In the genomic region with DNA sequence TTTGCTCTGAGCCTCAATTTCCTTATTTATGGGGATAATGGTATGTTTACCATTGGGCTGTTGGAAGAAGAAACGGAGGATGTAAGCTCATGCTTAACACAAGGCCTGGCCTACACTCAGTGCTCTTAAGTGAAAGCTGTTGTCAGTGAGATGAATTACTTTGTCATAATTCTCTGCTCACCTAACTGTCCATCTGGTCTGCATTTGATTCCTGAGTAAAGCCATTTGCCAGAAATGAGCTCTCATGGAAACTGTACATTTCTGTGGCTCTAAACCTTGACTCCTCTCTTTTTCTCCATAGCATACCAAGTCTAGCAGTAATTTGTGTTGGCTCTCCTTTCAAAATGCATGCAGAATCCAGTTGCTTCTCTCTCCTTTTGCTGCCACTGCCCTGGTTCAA, we compare ENCODE assay signal across 35 cellular contexts.
"Had no signal": no experiment of that assay in that cellular context is flagged by ENCODE, and none has a peak within 500 bp of the region (broad histone marks: within the 10 kb centered on the region; RNA-seq: fewer than 3 reads in every experiment).

No MANE protein-coding gene starts in this region.

- H3K36me3 Mint-ChIP-seq: activated CD8-positive, alpha-beta memory T cell treated with anti-CD3 and anti-CD28 coated beads, Interleukin-2, amount 10 ng/mL, durations not matched to agents 7 days and 5 days; activated naive CD8-positive, alpha-beta T cell treated with anti-CD3 and anti-CD28 coated beads, Interleukin-2, amount 10 ng/mL, durations not matched to agents 7 days and 5 days; IgD-negative memory B cell had no signal

- H3K27me3 ChIP-seq: ascending aorta, body of pancreas, breast epithelium had no signal

- H3K27ac Mint-ChIP-seq: activated CD4-positive, alpha-beta memory T cell treated with anti-CD3 and anti-CD28 coated beads, Interleukin-2, amount 10 ng/mL, durations not matched to agents 7 days and 5 days; activated CD8-positive, alpha-beta memory T cell treated with anti-CD3 and anti-CD28 coated beads, Interleukin-2, amount 10 ng/mL, durations not matched to agents 7 days and 5 days; activated naive CD8-positive, alpha-beta T cell treated with anti-CD3 and anti-CD28 coated beads, Interleukin-2, amount 10 ng/mL, durations not matched to agents 7 days and 5 days; IgD-negative memory B cell had no signal

- H3K4me1 ChIP-seq: ascending aorta, SJSA1 had no signal

- H3K27me3 Mint-ChIP-seq: activated CD4-positive, alpha-beta memory T cell treated with anti-CD3 and anti-CD28 coated beads, Interleukin-2, amount 10 ng/mL, durations not matched to agents 7 days and 5 days had no signal

- H3K4me3 Mint-ChIP-seq: activated CD4-positive, alpha-beta memory T cell treated with anti-CD3 and anti-CD28 coated beads, Interleukin-2, amount 10 ng/mL, durations not matched to agents 7 days and 5 days; activated CD8-positive, alpha-beta memory T cell treated with anti-CD3 and anti-CD28 coated beads, Interleukin-2, amount 10 ng/mL, durations not matched to agents 7 days and 5 days; activated naive CD8-positive, alpha-beta T cell treated with anti-CD3 and anti-CD28 coated beads, Interleukin-2, amount 10 ng/mL, durations not matched to agents 7 days and 5 days; IgD-negative memory B cell had no signal

- H3K9me3 Mint-ChIP-seq: activated CD4-positive, alpha-beta memory T cell treated with anti-CD3 and anti-CD28 coated beads, Interleukin-2, amount 10 ng/mL, durations not matched to agents 7 days and 5 days; activated naive CD8-positive, alpha-beta T cell treated with anti-CD3 and anti-CD28 coated beads, Interleukin-2, amount 10 ng/mL, durations not matched to agents 7 days and 5 days; IgD-negative memory B cell had no signal

- H3K9me3 ChIP-seq: ascending aorta, body of pancreas, breast epithelium, SJSA1 had no signal

- H3K4me1 Mint-ChIP-seq: activated CD4-positive, alpha-beta memory T cell treated with anti-CD3 and anti-CD28 coated beads, Interleukin-2, amount 10 ng/mL, durations not matched to agents 7 days and 5 days; activated CD8-positive, alpha-beta memory T cell treated with anti-CD3 and anti-CD28 coated beads, Interleukin-2, amount 10 ng/mL, durations not matched to agents 7 days and 5 days; activated naive CD8-positive, alpha-beta T cell treated with anti-CD3 and anti-CD28 coated beads, Interleukin-2, amount 10 ng/mL, durations not matched to agents 7 days and 5 days; IgD-negative memory B cell had no signal

- H3K27ac ChIP-seq: ascending aorta, body of pancreas, breast epithelium, SJSA1, VCaP had no signal

- DNase-seq: activated CD4-positive, alpha-beta memory T cell treated with anti-CD3 and anti-CD28 coated beads, Interleukin-2, amount 10 ng/mL, durations not matched to agents 7 days and 5 days; activated CD4-positive, alpha-beta T cell treated with anti-CD3 and anti-CD28 coated beads for 1 hour; activated CD4-positive, alpha-beta T cell treated with anti-CD3 and anti-CD28 coated beads for 48 hours; activated CD4-positive, CD25-positive, alpha-beta regulatory T cell; activated CD8-positive, alpha-beta memory T cell treated with anti-CD3 and anti-CD28 coated beads for 24 hours; activated CD8-positive, alpha-beta memory T cell treated with anti-CD3 and anti-CD28 coated beads, Interleukin-2, amount 10 ng/mL, durations not matched to agents 7 days and 5 days; activated CD8-positive, alpha-beta memory T cell treated with anti-CD3 and anti-CD28 coated beads, Interleukin-2, amount 50 U/mL, for 48 hours; activated effector memory CD4-positive, alpha-beta T cell treated with Interleukin-2 at 50 U/mL for 16 hours; activated naive CD4-positive, alpha-beta T cell treated with anti-CD3 and anti-CD28 coated beads, Interleukin-2, amount 50 U/mL, for 16 hours; activated naive CD8-positive, alpha-beta T cell treated with anti-CD3 and anti-CD28 coated beads, Interleukin-2, amount 10 ng/mL, durations not matched to agents 7 days and 5 days; activated T-cell treated with anti-CD3 and anti-CD28 coated beads, Interleukin-2, amount 50 U/mL, for 48 hours; amygdala; body of pancreas; cerebellar nuclear complex; Karpas-422; KBM-7; NCI-H1105; NCI-H1436; NCI-H1694; NCI-H1930; NCI-H2081 treated with DMSO at 0.1 percent for 48 hours; NCI-H510A; NCI-H526 treated with DMSO at 0.1 percent for 48 hours; NCI-H774; SHP77 treated with DMSO at 0.1 percent for 48 hours; SW 1271; T-helper 1 cell; T-helper 2 cell; T-helper 9 cell had no signal

- H3K36me3 ChIP-seq: ascending aorta, breast epithelium, SJSA1 had no signal

- ATAC-seq: activated CD8-positive, alpha-beta memory T cell treated with anti-CD3 and anti-CD28 coated beads, Interleukin-2, amount 10 ng/mL, durations not matched to agents 7 days and 5 days; body of pancreas; Panc1 had no signal

- H3K4me3 ChIP-seq: ascending aorta, body of pancreas, breast epithelium, SJSA1 had no signal
